In the genomic region with DNA sequence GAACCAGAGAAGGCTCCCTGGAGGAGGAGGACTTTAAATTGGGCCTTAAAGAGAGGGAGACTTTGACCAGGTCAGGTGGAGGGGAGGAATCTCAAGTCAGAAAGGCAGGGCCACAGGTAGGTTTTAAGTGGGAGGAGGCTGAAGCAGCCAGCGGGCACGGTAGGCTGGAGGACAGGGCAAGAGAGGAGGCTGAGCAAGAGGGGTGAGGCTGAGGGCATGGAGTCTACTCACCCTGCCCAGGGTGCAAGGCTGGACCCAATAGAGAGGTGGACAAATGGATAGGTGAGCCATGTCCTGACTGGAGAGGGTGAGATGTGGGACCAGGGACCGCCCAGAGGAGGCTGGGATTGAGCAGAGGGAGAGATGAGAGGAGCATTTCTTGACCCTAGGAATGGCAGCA, we compare ENCODE assay signal across 26 cellular contexts. TPM values are rescaled to one million over a fixed set of nuclear protein-coding genes. Genes with fewer than 3 reads are reported as not detected.
A peak's percentile ranks its signal among the peaks of the same experiment; 100 is the strongest.
DNase-seq lines count a peak whose midpoint lies in the region; ATAC-seq, FAIRE-seq and TF ChIP-seq lines count a peak whose summit lies in the region.
"Had no signal": no experiment of that assay in that cellular context is flagged by ENCODE, and none has a peak within 500 bp of the region (broad histone marks: within the 10 kb centered on the region; RNA-seq: fewer than 3 reads in every experiment).

No MANE protein-coding gene starts in this region.

- H3K4me1 Mint-ChIP-seq in dendritic cell treated with granulocyte-macrophage colony-stimulating factor and Interleukin-4, amounts not matched to agents 40 ng/mL and 50 ng/mL, for 4 days (ENCODE audit: low read depth): peaks cover 41% of the 10 kb centered on the region
- H3K4me1 Mint-ChIP-seq: activated naive CD4-positive, alpha-beta T cell treated with anti-CD3 and anti-CD28 coated beads, Interleukin-2, amount 10 ng/mL, durations not matched to agents 7 days and 5 days had no signal

- no peaks in the 10 kb centered on the region for H3K9me3 Mint-ChIP-seq in dendritic cell treated with granulocyte-macrophage colony-stimulating factor and Interleukin-4, amounts not matched to agents 40 ng/mL and 50 ng/mL, for 4 days
- H3K9me3 Mint-ChIP-seq: activated naive CD4-positive, alpha-beta T cell treated with anti-CD3 and anti-CD28 coated beads, Interleukin-2, amount 10 ng/mL, durations not matched to agents 7 days and 5 days had no signal

- H3K9ac ChIP-seq in IMR-90 (ENCODE audit: low read depth, low read length) (no peak overlapping the region), neuronal stem cell (ENCODE audit: low read depth, low read length, poor library complexity) (peak overlapping the region; percentile 12)

- peaks cover 32% of the 10 kb centered on the region for H3K4me1 ChIP-seq in A549
- peaks cover 6% of the 10 kb centered on the region; the same call in 1 of the 2 replicates for H3K4me1 ChIP-seq in IMR-90 (ENCODE audit: control insufficient read depth, insufficient read depth, low read length)
- peaks cover 0 to 6% of the 10 kb centered on the region in 2 donors for H3K4me1 ChIP-seq in neuronal stem cell (ENCODE audit: control insufficient read depth in 2 of 2, insufficient read depth in 1 of 2, low read depth in 1 of 2, low read length in 2 of 2)

- POLR2A ChIA-PET in A549 (lab: Yijun Ruan, JAX): no interaction called here
- POLR2A ChIA-PET in IMR-90 (lab: Charles Lee; ENCODE audit: unreplicated experiment): no interaction called here

- no peak overlapping the region for H3K4me3 ChIP-seq in A549
- no peak overlapping the region for H3K4me3 ChIP-seq in IMR-90 (ENCODE audit: insufficient read depth, low read depth, low read length)
- no peak overlapping the region for H3K4me3 ChIP-seq in neuronal stem cell (ENCODE audit: low read length in 2 of 2)
- H3K4me3 ChIP-seq: MG63 had no signal

- H3K36me3 Mint-ChIP-seq in dendritic cell treated with granulocyte-macrophage colony-stimulating factor and Interleukin-4, amounts not matched to agents 40 ng/mL and 50 ng/mL, for 4 days (ENCODE audit: low read depth): peaks cover 6% of the 10 kb centered on the region
- H3K36me3 Mint-ChIP-seq: activated naive CD4-positive, alpha-beta T cell treated with anti-CD3 and anti-CD28 coated beads, Interleukin-2, amount 10 ng/mL, durations not matched to agents 7 days and 5 days had no signal

- no peaks in the 10 kb centered on the region for H4K20me1 ChIP-seq in IMR-90 (ENCODE audit: insufficient read depth, low read length)

- no peak overlapping the region for H3K18ac ChIP-seq in IMR-90 (ENCODE audit: low read depth, low read length)
- H3K18ac ChIP-seq in neuronal stem cell (ENCODE audit: low read length): peak overlapping the region; percentile 27

- H3K27ac Mint-ChIP-seq in dendritic cell treated with granulocyte-macrophage colony-stimulating factor and Interleukin-4, amounts not matched to agents 40 ng/mL and 50 ng/mL, for 4 days: peak overlapping the region; percentile 51
- H3K27ac Mint-ChIP-seq: activated naive CD4-positive, alpha-beta T cell treated with anti-CD3 and anti-CD28 coated beads, Interleukin-2, amount 10 ng/mL, durations not matched to agents 7 days and 5 days had no signal

- peak overlapping the region in 1 of 2 experiments; percentile 76; a peak in 1 of 6 replicates for H3K27ac ChIP-seq in A549
- H3K27ac ChIP-seq in IMR-90 (ENCODE audit: insufficient read depth, low read length): no peak overlapping the region
- no peak overlapping the region for H3K27ac ChIP-seq in neuronal stem cell (replicated peaks; ENCODE audit: low read length)

- TF ChIP-seq POLR2A in A549 (IDR thresholded peaks at IDR 0.05; ENCODE audit: low read length): no peak
- TF ChIP-seq POLR2A in IMR-90 (IDR thresholded peaks at IDR 0.05; ENCODE audit: low read depth, low read length): no peak

- no peak for TF ChIP-seq CTCF in A549 (IDR thresholded peaks at IDR 0.05)
- no peak for TF ChIP-seq CTCF in IMR-90 (conservative IDR thresholded peaks at IDR 0.05; ENCODE audit: low read depth, low read length)

- no peak overlapping the region for H2BK20ac ChIP-seq in IMR-90 (ENCODE audit: low read depth, low read length)

- no peak overlapping the region for H4K5ac ChIP-seq in IMR-90 (ENCODE audit: low read depth, low read length)

- H3K9me1 ChIP-seq in IMR-90 (ENCODE audit: insufficient read depth, low read length): no peaks in the 10 kb centered on the region; the same call in 1 of the 2 replicates

- H3K27me3 ChIP-seq in IMR-90 (ENCODE audit: control insufficient read depth, insufficient read depth, low read length): peaks cover 3% of the 10 kb centered on the region; the same call in 1 of the 2 replicates
- H3K27me3 ChIP-seq in neuronal stem cell (ENCODE audit: control insufficient read depth in 3 of 3, insufficient read depth in 3 of 3, low read depth in 1 of 3, low read length in 3 of 3): no peaks in the 10 kb centered on the region
- H3K27me3 ChIP-seq: BE2C, MG63 had no signal

- H3K79me1 ChIP-seq in IMR-90 (ENCODE audit: low read depth in 1 of 2, low read length in 2 of 2) (no peaks in the 10 kb centered on the region), neuronal stem cell (ENCODE audit: low read depth, low read length) (no peaks in the 10 kb centered on the region)

- H3K4me2 ChIP-seq in A549 (no peak overlapping the region), IMR-90 (ENCODE audit: low read depth, low read length) (no peak overlapping the region), neuronal stem cell (ENCODE audit: insufficient read depth, low read length, poor library complexity, severe bottlenecking) (no peak overlapping the region)

- H3K14ac ChIP-seq in IMR-90 (replicated peaks; ENCODE audit: low read depth, low read length): no peak overlapping the region
- no peak overlapping the region for H3K14ac ChIP-seq in neuronal stem cell (ENCODE audit: low read length)

- in situ Hi-C loops in IMR-90 (cut with MboI; ENCODE audit: low sequenced_read_pairs): no loop called here

- H2AK9ac ChIP-seq in IMR-90 (replicated peaks; ENCODE audit: low read depth, low read length, poor library complexity): no peak overlapping the region

- no peak overlapping the region for H2BK5ac ChIP-seq in IMR-90 (ENCODE audit: low read depth, low read length, poor library complexity, severe bottlenecking)
- H2BK5ac ChIP-seq in neuronal stem cell (ENCODE audit: low read length): no peak overlapping the region

- TF ChIP-seq EP300 in A549 (IDR thresholded peaks at IDR 0.05): no peak

- H3K56ac ChIP-seq in IMR-90 (ENCODE audit: extremely low read depth, insufficient read depth, low read length): no peak overlapping the region

- CTCF ChIA-PET in A549 (lab: Yijun Ruan, JAX): interaction anchor here (1.5 kb wide), 1 partner anchor 11 kb away, joined by 6 read pairs; no protein-coding TSS in a partner anchor
- CTCF ChIA-PET in IMR-90 (lab: Yijun Ruan, JAX): no interaction called here

- no peak for TF ChIP-seq RAD21 in A549 (conservative IDR thresholded peaks at IDR 0.05 in 1 of 2, IDR thresholded peaks at IDR 0.05 in 1 of 2)
- TF ChIP-seq RAD21 in IMR-90 (IDR thresholded peaks at IDR 0.05; ENCODE audit: low read length): no peak

- peak overlapping the region; percentile 41 for H2AFZ ChIP-seq in IMR-90 (replicated peaks; ENCODE audit: low read length, poor library complexity)
- H2AFZ ChIP-seq in neuronal stem cell (ENCODE audit: low read length): no peak overlapping the region

- no peaks in the 10 kb centered on the region for H3K36me3 ChIP-seq in IMR-90 (ENCODE audit: control insufficient read depth, insufficient read depth, low read length)
- no peaks in the 10 kb centered on the region for H3K36me3 ChIP-seq in neuronal stem cell (replicated peaks in 1 of 2; ENCODE audit: control insufficient read depth in 2 of 2, insufficient read depth in 2 of 2, low read length in 2 of 2)
- H3K36me3 ChIP-seq: BE2C, MG63 had no signal

- H3K23ac ChIP-seq in IMR-90 (ENCODE audit: low read depth, low read length) (no peak overlapping the region), neuronal stem cell (ENCODE audit: low read depth, low read length, poor library complexity) (peak overlapping the region; percentile 45)

- 88% methylated on average over 3 of the region's 3 CpGs for WGBS in A549 (ENCODE audit: missing lambda C conversion rate)
- WGBS in IMR-90 (ENCODE audit: extremely low coverage in 2 of 2, insufficient read length in 1 of 2), 2 experiments: no CpG with 5 or more reads among the region's 3 CpGs
- no CpG with 5 or more reads among the region's 3 CpGs for WGBS in neuronal stem cell (ENCODE audit: extremely low coverage in 2 of 2, insufficient read length in 2 of 2, insufficient replicate concordance in 1 of 2), 2 donors

- H2AK5ac ChIP-seq in IMR-90 (ENCODE audit: low read depth, low read length) (no peak overlapping the region), neuronal stem cell (ENCODE audit: low read depth, low read length) (peak overlapping the region; percentile 85)

- no peak overlapping the region for H3K4ac ChIP-seq in IMR-90 (ENCODE audit: low read depth, low read length)
- H3K4ac ChIP-seq in neuronal stem cell (ENCODE audit: low read length): no peak overlapping the region

- H2BK12ac ChIP-seq in neuronal stem cell (ENCODE audit: low read length): no peak overlapping the region

- no TSS peak for BruUV-seq in IMR-90 (replicated peaks; lab: Mats Ljungman, UMichigan)

- H2BK15ac ChIP-seq in IMR-90 (ENCODE audit: low read depth, low read length) (no peak overlapping the region), neuronal stem cell (ENCODE audit: low read length) (peak overlapping the region; percentile 56)

- H2BK120ac ChIP-seq in IMR-90 (ENCODE audit: low read depth, low read length) (no peak overlapping the region), neuronal stem cell (ENCODE audit: low read depth, low read length) (no peak overlapping the region)

- intact Hi-C loops in IMR-90 (cut with micrococcal nuclease): no loop called here
- intact Hi-C loops in dendritic cell treated with granulocyte-macrophage colony-stimulating factor and Interleukin-4, amounts not matched to agents 40 ng/mL and 50 ng/mL, for 4 days (cut with micrococcal nuclease): no loop called here

- no peak for FAIRE-seq in A549 (lab: Jason Lieb, UNC)
- FAIRE-seq: bronchial epithelial cell, GM12892, kidney, urothelium cell line had no signal

- H3K4me3 Mint-ChIP-seq in dendritic cell treated with granulocyte-macrophage colony-stimulating factor and Interleukin-4, amounts not matched to agents 40 ng/mL and 50 ng/mL, for 4 days: no peak overlapping the region
- H3K4me3 Mint-ChIP-seq: activated naive CD4-positive, alpha-beta T cell treated with anti-CD3 and anti-CD28 coated beads, Interleukin-2, amount 10 ng/mL, durations not matched to agents 7 days and 5 days had no signal

- ATAC-seq in A549 (no peak), IMR-90 (ENCODE audit: low read depth) (no peak), HG02970 (IDR thresholded peaks at IDR 0.05; ENCODE audit: low FRiP score, unreplicated experiment) (no peak)
- ATAC-seq: HCT116 had no signal

- H3K27me3 Mint-ChIP-seq in dendritic cell treated with granulocyte-macrophage colony-stimulating factor and Interleukin-4, amounts not matched to agents 40 ng/mL and 50 ng/mL, for 4 days: no peaks in the 10 kb centered on the region
- H3K27me3 Mint-ChIP-seq: activated naive CD4-positive, alpha-beta T cell treated with anti-CD3 and anti-CD28 coated beads, Interleukin-2, amount 10 ng/mL, durations not matched to agents 7 days and 5 days had no signal

- H4K8ac ChIP-seq in IMR-90 (ENCODE audit: low read depth in 2 of 2, low read length in 2 of 2) (no peak overlapping the region), neuronal stem cell (ENCODE audit: low read depth, low read length) (no peak overlapping the region)

- H3K9me3 ChIP-seq in A549 (no peaks in the 10 kb centered on the region), IMR-90 (ENCODE audit: control insufficient read depth, insufficient read depth, low read length) (no peaks in the 10 kb centered on the region), neuronal stem cell (replicated peaks in 1 of 2; ENCODE audit: control insufficient read depth in 2 of 2, insufficient read depth in 1 of 2, low read depth in 1 of 2, low read length in 2 of 2) (no peaks in the 10 kb centered on the region)
- H3K9me3 ChIP-seq: BE2C, MG63 had no signal

- H4K91ac ChIP-seq in IMR-90 (ENCODE audit: insufficient read depth, low read depth, low read length) (no peak overlapping the region), neuronal stem cell (ENCODE audit: low read depth, low read length, poor library complexity) (no peak overlapping the region)

- DNase-seq in A549 (ENCODE audit: low read depth in 1 of 2, low spot score in 1 of 2) (no peak), IMR-90 (no peak), neuronal stem cell (ENCODE audit: low spot score) (no peak), COLO829 (ENCODE audit: low spot score) (no peak), NCI-H128 (lab: John Stamatoyannopoulos, UW; ENCODE audit: unreplicated experiment) (no peak)
- DNase-seq in activated CD8-positive, alpha-beta memory T cell treated with anti-CD3 and anti-CD28 coated beads, Interleukin-2, amount 50 U/mL, for 4 hours: no peak
- DNase-seq: activated CD4-positive, alpha-beta T cell treated with anti-CD3 and anti-CD28 coated beads for 1 hour; activated naive CD4-positive, alpha-beta T cell treated with anti-CD3 and anti-CD28 coated beads, Interleukin-2, amount 10 ng/mL, durations not matched to agents 7 days and 5 days; activated T-cell treated with anti-CD3 and anti-CD28 coated beads, Interleukin-2, amount 50 U/mL, for 1 hour; amygdala; BE2C; cortex of kidney; glutamatergic neuron; kidney; MG63; NCI-H1436; OCI-M1; SIG-M5; stimulated activated CD4-positive, alpha-beta T cell treated with anti-CD3 and anti-CD28 coated beads, Interleukin-1b, Interleukin-23, amount 100 ng/mL, for 48 hours; substantia nigra had no signal

- dilution Hi-C loops in IMR-90 (cut with HindIII; ENCODE audit: low sequenced_read_pairs, unreplicated experiment): no loop called here

RNA-seq across cellular contexts. Expression of a gene that starts 25.6 kb away (rescaled TPM):
- 9.2 and 9.7 TPM in 2 replicates for polyA plus RNA-seq in A549 (2011; rRNA removed)
- 11.2 and 15.2 TPM in 2 replicates for polyA plus RNA-seq in A549 (2012; cell fraction: cytosol; rRNA removed)
- 10.8 and 16.6 TPM in 2 replicates for polyA plus RNA-seq in A549 (2012; cell fraction: nucleus; rRNA removed)
- 8.8 to 10.1 TPM (median 9.1 TPM) in 3 replicates for polyA plus RNA-seq in A549 (2017; fragmentation: RNase III; extraction: RNeasy Plus Mini Kit Qiagen cat#74134 plus additional on column Dnase treatment)
- polyA minus RNA-seq in A549 (2011; rRNA and poly(A)+ RNA removed): 6.4 TPM in 2 replicates
- 3.0 and 3.1 TPM in 2 replicates for total RNA-seq in IMR-90 (2012; rRNA removed)
- 8.5 and 8.8 TPM in 2 replicates for polyA plus RNA-seq in IMR-90 (2012; rRNA removed)
- 4.9 and 10.8 TPM in 2 replicates for polyA plus RNA-seq in IMR-90 (2012; cell fraction: cytosol; rRNA removed)
- polyA plus RNA-seq in IMR-90 (2012; cell fraction: nucleus; rRNA removed; ENCODE audit: low replicate concordance): 9.1 and 11.8 TPM in 2 replicates
- 1.7 TPM for polyA plus RNA-seq in neuronal stem cell (2013, experiment 1 of 2)
- 1.9 TPM for polyA plus RNA-seq in neuronal stem cell (2013, experiment 2 of 2)

RNA-seq across cellular contexts. Expression of a gene that starts 47.8 kb away (rescaled TPM):
- polyA plus RNA-seq in A549 (2011; rRNA removed): 2.0 and 3.1 TPM in 2 replicates
- polyA plus RNA-seq in A549 (2012; cell fraction: cytosol; rRNA removed): 0.42 and 0.53 TPM in 2 replicates
- polyA plus RNA-seq in A549 (2012; cell fraction: nucleus; rRNA removed): 0.29 and 0.31 TPM in 2 replicates
- polyA plus RNA-seq in A549 (2017; fragmentation: RNase III; extraction: RNeasy Plus Mini Kit Qiagen cat#74134 plus additional on column Dnase treatment): 0.42 to 0.50 TPM (median 0.49 TPM) in 3 replicates
- 2.4 and 4.8 TPM in 2 replicates for polyA minus RNA-seq in A549 (2011; rRNA and poly(A)+ RNA removed)
- total RNA-seq in IMR-90 (2012; rRNA removed): 1.9 and 2.2 TPM in 2 replicates
- 1.9 and 2.2 TPM in 2 replicates for polyA plus RNA-seq in IMR-90 (2012; rRNA removed)
- polyA plus RNA-seq in IMR-90 (2012; cell fraction: cytosol; rRNA removed): 1.4 and 1.5 TPM in 2 replicates
- 1.2 and 1.6 TPM in 2 replicates for polyA plus RNA-seq in IMR-90 (2012; cell fraction: nucleus; rRNA removed; ENCODE audit: low replicate concordance)
- polyA plus RNA-seq in neuronal stem cell (2013, experiment 1 of 2): 4.3 TPM
- 4.5 TPM for polyA plus RNA-seq in neuronal stem cell (2013, experiment 2 of 2)
